Comparison of ENCODE assay signal across 31 cellular contexts in the genomic region with DNA sequence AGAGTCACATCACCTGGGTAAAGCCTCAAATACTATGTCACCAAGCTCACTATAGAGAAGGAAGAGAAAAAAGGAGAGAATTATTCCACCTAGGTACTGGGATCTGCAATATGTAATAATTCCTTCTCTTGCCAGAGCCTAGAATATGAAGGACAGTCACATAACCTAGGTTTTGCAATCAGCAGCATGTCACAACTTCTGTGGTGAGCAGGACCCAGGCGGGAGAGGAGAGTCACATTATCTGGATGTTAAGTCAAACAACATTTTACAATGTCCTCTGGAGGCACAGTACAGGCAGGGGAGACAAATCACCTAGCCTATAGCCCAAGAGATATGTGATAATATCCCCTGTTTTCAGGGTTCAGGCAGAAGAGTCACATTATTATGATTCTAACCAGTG.
"Had no signal": no experiment of that assay in that cellular context is flagged by ENCODE, and none has a peak within 500 bp of the region (broad histone marks: within the 10 kb centered on the region; RNA-seq: fewer than 3 reads in every experiment).

No MANE protein-coding gene starts in this region.

- DNase-seq: activated B cell treated with CpG ODN at 0.5 μM for 24 hours; activated CD4-positive, alpha-beta T cell treated with anti-CD3 and anti-CD28 coated beads for 48 hours; activated CD4-positive, alpha-beta T cell treated with anti-CD3 and anti-CD28 coated beads, Interleukin-2, amount 50 U/mL, for 1 hour; activated CD4-positive, alpha-beta T cell treated with anti-CD3 and anti-CD28 coated beads, Interleukin-2, amount 50 U/mL, for 48 hours; activated CD8-positive, alpha-beta memory T cell treated with anti-CD3 and anti-CD28 coated beads, Interleukin-2, amount 10 ng/mL, durations not matched to agents 7 days and 5 days; activated CD8-positive, alpha-beta memory T cell treated with anti-CD3 and anti-CD28 coated beads, Interleukin-2, amount 50 U/mL, for 4 hours; activated CD8-positive, alpha-beta T cell treated with anti-CD3 and anti-CD28 coated beads, Interleukin-2, amount 10 ng/mL, durations not matched to agents 7 days and 5 days; activated effector memory CD4-positive, alpha-beta T cell treated with anti-CD3 and anti-CD28 coated beads, Interleukin-2, amount 50 U/mL, for 16 hours; activated naive CD4-positive, alpha-beta T cell treated with anti-CD3 and anti-CD28 coated beads for 36 hours; activated naive CD8-positive, alpha-beta T cell treated with anti-CD3 and anti-CD28 coated beads for 36 hours; activated naive CD8-positive, alpha-beta T cell treated with anti-CD3 and anti-CD28 coated beads, Interleukin-2, amount 50 U/mL, for 24 hours; activated T-cell treated with anti-CD3 and anti-CD28 coated beads, Interleukin-2, amount 50 U/mL, for 1 hour; activated T-cell treated with anti-CD3 and anti-CD28 coated beads, Interleukin-2, amount 50 U/mL, for 48 hours; adrenal gland; amygdala; aorta; central memory CD4-positive, alpha-beta T cell; cerebellar nuclear complex; colonic mucosa; effector CD8-positive, alpha-beta T cell; esophagus squamous epithelium; foreskin melanocyte; head of caudate nucleus; hippocampal formation; T-helper 2 cell; WERI-Rb-1 had no signal

- H3K4me1 Mint-ChIP-seq: activated B cell treated with CpG ODN at 0.5 μM for 24 hours, brain had no signal

- H3K27ac Mint-ChIP-seq: activated B cell treated with CpG ODN at 0.5 μM for 24 hours; activated CD8-positive, alpha-beta memory T cell treated with anti-CD3 and anti-CD28 coated beads, Interleukin-2, amount 10 ng/mL, durations not matched to agents 7 days and 5 days; activated CD8-positive, alpha-beta T cell treated with anti-CD3 and anti-CD28 coated beads, Interleukin-2, amount 10 ng/mL, durations not matched to agents 7 days and 5 days; activated naive CD4-positive, alpha-beta T cell treated with anti-CD3 and anti-CD28 coated beads for 36 hours; activated naive CD4-positive, alpha-beta T cell treated with anti-CD3 and anti-CD28 coated beads, Interleukin-2, amount 50 U/mL, for 24 hours; activated naive CD8-positive, alpha-beta T cell treated with anti-CD3 and anti-CD28 coated beads for 36 hours; activated naive CD8-positive, alpha-beta T cell treated with anti-CD3 and anti-CD28 coated beads, Interleukin-2, amount 50 U/mL, for 24 hours; activated T-helper 1 cell treated with anti-CD3 and anti-CD28 coated beads, Interleukin-12 subunit alpha, Interleukin-12 subunit beta, Interleukin-2, Interleukin-4 antibody, amounts not matched to agents 30 ng/mL and 10 ng/mL and 1 ng/mL, durations not matched to agents 14 hours and 24 hours and 36 hours; activated T-helper 2 cell treated with anti-CD3 and anti-CD28 coated beads, Interferon-gamma antibody, Interleukin-2, Interleukin-4, amounts not matched to agents 10 μg/mL and 5 μg/mL and 100 μg/mL, durations not matched to agents 14 hours and 24 hours and 36 hours; brain had no signal

- H3K4me3 Mint-ChIP-seq: activated B cell treated with CpG ODN at 0.5 μM for 24 hours; activated CD8-positive, alpha-beta memory T cell treated with anti-CD3 and anti-CD28 coated beads, Interleukin-2, amount 10 ng/mL, durations not matched to agents 7 days and 5 days; activated CD8-positive, alpha-beta T cell treated with anti-CD3 and anti-CD28 coated beads, Interleukin-2, amount 10 ng/mL, durations not matched to agents 7 days and 5 days; activated naive CD4-positive, alpha-beta T cell treated with anti-CD3 and anti-CD28 coated beads for 36 hours; activated naive CD4-positive, alpha-beta T cell treated with anti-CD3 and anti-CD28 coated beads, Interleukin-2, amount 50 U/mL, for 24 hours; activated naive CD8-positive, alpha-beta T cell treated with anti-CD3 and anti-CD28 coated beads for 36 hours; activated naive CD8-positive, alpha-beta T cell treated with anti-CD3 and anti-CD28 coated beads, Interleukin-2, amount 50 U/mL, for 24 hours; activated T-helper 1 cell treated with anti-CD3 and anti-CD28 coated beads, Interleukin-12 subunit alpha, Interleukin-12 subunit beta, Interleukin-2, Interleukin-4 antibody, amounts not matched to agents 30 ng/mL and 10 ng/mL and 1 ng/mL, durations not matched to agents 14 hours and 24 hours and 36 hours; brain had no signal

- ATAC-seq: activated CD4-positive, CD25-positive, alpha-beta regulatory T cell treated with anti-CD3 and anti-CD28 coated beads, Interleukin-2, amount 50 U/mL, for 24 hours; activated CD8-positive, alpha-beta memory T cell treated with anti-CD3 and anti-CD28 coated beads, Interleukin-2, amount 10 ng/mL, durations not matched to agents 7 days and 5 days; activated CD8-positive, alpha-beta T cell treated with anti-CD3 and anti-CD28 coated beads, Interleukin-2, amount 10 ng/mL, durations not matched to agents 7 days and 5 days; activated naive CD8-positive, alpha-beta T cell treated with anti-CD3 and anti-CD28 coated beads, Interleukin-2, amount 50 U/mL, for 24 hours had no signal

- H3K9me3 Mint-ChIP-seq: activated B cell treated with CpG ODN at 0.5 μM for 24 hours; activated naive CD4-positive, alpha-beta T cell treated with anti-CD3 and anti-CD28 coated beads for 36 hours; activated naive CD4-positive, alpha-beta T cell treated with anti-CD3 and anti-CD28 coated beads, Interleukin-2, amount 50 U/mL, for 24 hours; activated naive CD8-positive, alpha-beta T cell treated with anti-CD3 and anti-CD28 coated beads for 36 hours; activated naive CD8-positive, alpha-beta T cell treated with anti-CD3 and anti-CD28 coated beads, Interleukin-2, amount 50 U/mL, for 24 hours; activated T-helper 1 cell treated with anti-CD3 and anti-CD28 coated beads, Interleukin-12 subunit alpha, Interleukin-12 subunit beta, Interleukin-2, Interleukin-4 antibody, amounts not matched to agents 30 ng/mL and 10 ng/mL and 1 ng/mL, durations not matched to agents 14 hours and 24 hours and 36 hours; activated T-helper 2 cell treated with anti-CD3 and anti-CD28 coated beads, Interferon-gamma antibody, Interleukin-2, Interleukin-4, amounts not matched to agents 10 μg/mL and 5 μg/mL and 100 μg/mL, durations not matched to agents 14 hours and 24 hours and 36 hours; brain had no signal

- H3K36me3 Mint-ChIP-seq: activated CD8-positive, alpha-beta memory T cell treated with anti-CD3 and anti-CD28 coated beads, Interleukin-2, amount 10 ng/mL, durations not matched to agents 7 days and 5 days; activated naive CD4-positive, alpha-beta T cell treated with anti-CD3 and anti-CD28 coated beads, Interleukin-2, amount 50 U/mL, for 24 hours; activated naive CD8-positive, alpha-beta T cell treated with anti-CD3 and anti-CD28 coated beads for 36 hours; brain had no signal
